Comparison of ENCODE assay signal across 8 cellular contexts in genomic region chr3:64187065-64187959, GRCh38. TPM values are rescaled to one million over a fixed set of nuclear protein-coding genes. Genes with fewer than 3 reads are reported as not detected.
DNase-seq lines count a peak whose midpoint lies in the region; ATAC-seq lines count a peak whose summit lies in the region.

No MANE protein-coding gene starts in this region.

- H3K4me3 ChIP-seq in ectodermal cell (ENCODE audit: insufficient read depth, low read depth, low read length) = no peak overlapping the region

- peak overlapping the region; percentile 3 for H3K27ac ChIP-seq in ectodermal cell (ENCODE audit: insufficient read depth, low read depth, low read length, poor library complexity, severe bottlenecking)

- ATAC-seq in HG02610 (IDR thresholded peaks at IDR 0.05; ENCODE audit: unreplicated experiment) (no peak), HG02884 (IDR thresholded peaks at IDR 0.05; ENCODE audit: unreplicated experiment) (no peak), HG02981 (IDR thresholded peaks at IDR 0.05; ENCODE audit: unreplicated experiment) (no peak)

- 76 to 80% methylated on average over 9 of the region's 9 CpGs for WGBS in ectodermal cell, 2 experiments

- no peaks in the 10 kb centered on the region for H3K9me3 ChIP-seq in ectodermal cell (ENCODE audit: control insufficient read depth, low read length)

- DNase-seq in AG08395 (ENCODE audit: low spot score) (peak; percentile 83), NCI-H2029 (lab: John Stamatoyannopoulos, UW) (peak; percentile 34), midbrain (lab: John Stamatoyannopoulos, UW) (peak; percentile 25), HUDEP-2 (lab: John Stamatoyannopoulos, UW; ENCODE audit: unreplicated experiment in 76 of 76) (no peak)

- H3K27me3 ChIP-seq in ectodermal cell (ENCODE audit: control insufficient read depth, insufficient read depth, low read length, poor library complexity, severe bottlenecking) = no peaks in the 10 kb centered on the region

- H3K36me3 ChIP-seq in ectodermal cell (ENCODE audit: control insufficient read depth, insufficient read depth, low read length) = no peaks in the 10 kb centered on the region

- peaks cover 20% of the 10 kb centered on the region for H3K4me1 ChIP-seq in ectodermal cell (ENCODE audit: control insufficient read depth, insufficient read depth, low read length)

RNA-seq across cellular contexts. Expression of gene PRICKLE2, which starts 38.0 kb away (rescaled TPM):
- polyA plus RNA-seq in ectodermal cell (2013, experiment 1 of 4) = 9.2 TPM
- polyA plus RNA-seq in ectodermal cell (2013, experiment 2 of 4) = 8.7 TPM
- polyA plus RNA-seq in ectodermal cell (2013, experiment 3 of 4) = 6.6 TPM
- 6.5 TPM for polyA plus RNA-seq in ectodermal cell (2013, experiment 4 of 4)

Comparison
In these comparisons a context has a peak if more than half of its experiments do, and no peak if none do; other contexts are left out.
1. DNase-seq: peak in AG08395 (single experiment), NCI-H2029 (single experiment) and midbrain (single experiment); none in HUDEP-2 (0 of 76).